ENCODE assay signal across 8 cellular contexts in the genomic region with DNA sequence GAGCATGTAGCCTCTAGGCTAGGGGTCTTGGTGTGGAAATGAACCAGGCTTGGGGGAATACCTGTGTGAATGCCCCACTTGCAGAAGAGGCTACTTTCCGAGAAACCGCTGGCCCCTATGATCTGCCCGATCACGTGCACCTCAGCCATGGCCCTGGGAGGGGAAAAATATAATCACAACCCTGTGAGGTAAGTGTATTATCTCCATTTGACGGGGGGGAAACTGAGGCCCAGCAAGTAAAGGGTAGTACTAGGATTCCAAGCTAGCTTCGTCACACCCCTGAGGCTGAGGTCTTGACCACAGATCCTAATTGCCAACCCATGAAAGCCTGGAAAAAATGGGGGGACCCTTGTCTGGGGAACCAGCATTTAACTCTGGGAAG. TPM values are rescaled to one million over a fixed set of nuclear protein-coding genes. Genes with fewer than 3 reads are reported as not detected.
A peak's percentile ranks its signal among the peaks of the same experiment; 100 is the strongest.
DNase-seq lines count a peak whose midpoint lies in the region; ATAC-seq and TF ChIP-seq lines count a peak whose summit lies in the region.

No MANE protein-coding gene starts in this region.

- H3K27ac ChIP-seq in SJSA1 (peak overlapping the region; percentile 99), fibroblast of lung (ENCODE audit: insufficient read depth, low read length) (peak overlapping the region; percentile 100)

- ATAC-seq in HG02623 (IDR thresholded peaks at IDR 0.05; ENCODE audit: unreplicated experiment), result no peak

- no peaks in the 10 kb centered on the region; the same call in 1 of the 2 replicates for H3K36me3 ChIP-seq in SJSA1
- H3K36me3 ChIP-seq in fibroblast of lung (ENCODE audit: control insufficient read depth, insufficient read depth, low read length), result no peaks in the 10 kb centered on the region

- no peaks in the 10 kb centered on the region for H4K20me1 ChIP-seq in fibroblast of lung (ENCODE audit: control insufficient read depth, extremely low read depth, insufficient read depth, low read length)

- H3K4me2 ChIP-seq in fibroblast of lung (ENCODE audit: extremely low read depth, insufficient read depth, low read length), result peak overlapping the region; percentile 95

- DNase-seq in SJSA1 (ENCODE audit: low read depth in 1 of 2, low spot score in 2 of 2) (no peak), fibroblast of lung (ENCODE audit: low read depth in 2 of 2) (no peak), retinal pigment epithelial cell (ENCODE audit: low read depth) (no peak), GM19240 (ENCODE audit: insufficient read length, low spot score) (no peak), activated gamma-delta T cell (lab: John Stamatoyannopoulos, UW) (no peak), iPS-NIHi7 (ENCODE audit: extremely low spot score) (no peak)

- H2AFZ ChIP-seq in fibroblast of lung (ENCODE audit: low read length), result peak overlapping the region; percentile 85

- no peaks in the 10 kb centered on the region for H3K27me3 ChIP-seq in SJSA1 (replicated peaks)
- H3K27me3 ChIP-seq in fibroblast of lung (ENCODE audit: control insufficient read depth, insufficient read depth, low read length), result no peaks in the 10 kb centered on the region

- H3K79me2 ChIP-seq in fibroblast of lung (ENCODE audit: control insufficient read depth, insufficient read depth, low read length), result peaks cover 13% of the 10 kb centered on the region

- H3K4me3 ChIP-seq in GM12875 (ENCODE audit: low read depth, low read length), result peak overlapping the region; percentile 83
- peak overlapping the region; percentile 77 for H3K4me3 ChIP-seq in SJSA1
- peak overlapping the region; percentile 87 to 98 (median 92) for H3K4me3 ChIP-seq in fibroblast of lung (replicated peaks in 1 of 4; ENCODE audit: control extremely low read depth in 1 of 4, insufficient read depth in 1 of 4, low read depth in 3 of 4, low read length in 4 of 4)
- H3K4me3 ChIP-seq in retinal pigment epithelial cell (ENCODE audit: low read length), result peak overlapping the region; percentile 95

- H3K9me3 ChIP-seq in SJSA1 (replicated peaks) (no peaks in the 10 kb centered on the region), fibroblast of lung (ENCODE audit: control insufficient read depth, insufficient read depth, low read depth, low read length) (no peaks in the 10 kb centered on the region)

- H3K9ac ChIP-seq in fibroblast of lung (ENCODE audit: insufficient read depth, low read length), result peak overlapping the region; percentile 100

- TF ChIP-seq CTCF in GM12875 (IDR thresholded peaks at IDR 0.05; ENCODE audit: borderline replicate concordance, insufficient read depth, low read depth, low read length), result no peak
- TF ChIP-seq CTCF in fibroblast of lung (conservative IDR thresholded peaks at IDR 0.05 in 1 of 2, IDR thresholded peaks at IDR 0.05 in 1 of 2; ENCODE audit: low read depth in 1 of 2, low read length in 2 of 2), result no peak
- no peak for TF ChIP-seq CTCF in retinal pigment epithelial cell (conservative IDR thresholded peaks at IDR 0.05; ENCODE audit: low read depth, low read length)

- H3K4me1 ChIP-seq in SJSA1 (replicated peaks), result peaks cover 30% of the 10 kb centered on the region
- H3K4me1 ChIP-seq in fibroblast of lung (ENCODE audit: control insufficient read depth, extremely low read depth, insufficient read depth, low read length), result peaks cover 11% of the 10 kb centered on the region

RNA-seq across cellular contexts. Expression of a gene that starts 0.6 kb away (rescaled TPM):
- 3.3 and 10.7 TPM in 2 replicates for total RNA-seq in SJSA1 (2014; rRNA removed; shearing (Covaris generic))
- 4.1 and 5.3 TPM in 2 replicates for total RNA-seq in fibroblast of lung
- polyA plus RNA-seq in fibroblast of lung, result 2.3 and 3.3 TPM in 2 replicates
- 6.4 and 7.6 TPM in 2 replicates for polyA plus RNA-seq in fibroblast of lung (2012)
- 0.82 and 9.1 TPM in 2 replicates for polyA minus RNA-seq in fibroblast of lung (ENCODE audit: low replicate concordance)

RNA-seq across cellular contexts. Expression of a gene that starts 9.6 kb away (rescaled TPM):
- total RNA-seq in SJSA1 (2014; rRNA removed; shearing (Covaris generic)), result 16.4 and 17.4 TPM in 2 replicates
- 6.7 and 14.4 TPM in 2 replicates for total RNA-seq in fibroblast of lung
- 4.2 and 6.6 TPM in 2 replicates for polyA plus RNA-seq in fibroblast of lung
- 40.5 and 59.2 TPM in 2 replicates for polyA plus RNA-seq in fibroblast of lung (2012)
- 43.0 and 58.8 TPM in 2 replicates for polyA minus RNA-seq in fibroblast of lung (ENCODE audit: low replicate concordance)

RNA-seq across cellular contexts. Expression of a gene that starts 13.0 kb away (rescaled TPM):
- total RNA-seq in SJSA1 (2014; rRNA removed; shearing (Covaris generic)), result 0.44 and 2.5 TPM in 2 replicates
- total RNA-seq in fibroblast of lung, result 9.7 and 10.8 TPM in 2 replicates
- 1.4 and 3.7 TPM in 2 replicates for polyA plus RNA-seq in fibroblast of lung
- polyA plus RNA-seq in fibroblast of lung (2012), result 3.3 and 6.1 TPM in 2 replicates
- polyA minus RNA-seq in fibroblast of lung (ENCODE audit: low replicate concordance), result 6.4 and 11.5 TPM in 2 replicates

RNA-seq across cellular contexts. Expression of a gene that starts 33.8 kb away (rescaled TPM):
- total RNA-seq in SJSA1 (2014; rRNA removed; shearing (Covaris generic)), result 24.4 and 33.6 TPM in 2 replicates
- total RNA-seq in fibroblast of lung, result 10.7 and 14.1 TPM in 2 replicates
- polyA plus RNA-seq in fibroblast of lung, result 5.0 and 10.0 TPM in 2 replicates
- polyA plus RNA-seq in fibroblast of lung (2012), result 8.0 and 16.1 TPM in 2 replicates
- polyA minus RNA-seq in fibroblast of lung (ENCODE audit: low replicate concordance), result 4.2 and 6.1 TPM in 2 replicates

RNA-seq across cellular contexts. Expression of a gene that starts 34.3 kb away (rescaled TPM):
- total RNA-seq in SJSA1 (2014; rRNA removed; shearing (Covaris generic)), result 14.1 and 25.5 TPM in 2 replicates
- total RNA-seq in fibroblast of lung, result 30.0 and 30.7 TPM in 2 replicates
- 11.2 and 15.1 TPM in 2 replicates for polyA plus RNA-seq in fibroblast of lung
- 20.0 and 22.3 TPM in 2 replicates for polyA plus RNA-seq in fibroblast of lung (2012)
- polyA minus RNA-seq in fibroblast of lung (ENCODE audit: low replicate concordance), result 7.1 and 19.5 TPM in 2 replicates
